Comparison of ENCODE assay signal across 25 cellular contexts in genomic region chr5:170612256-170612656, GRCh38.
DNase-seq lines count a peak whose midpoint lies in the region; TF ChIP-seq lines count a peak whose summit lies in the region.
"Had no signal": no experiment of that assay in that cellular context is flagged by ENCODE, and none has a peak within 500 bp of the region (broad histone marks: within the 10 kb centered on the region; RNA-seq: fewer than 3 reads in every experiment).

No MANE protein-coding gene starts in this region.

- H4K8ac ChIP-seq in mesenchymal stem cell (ENCODE audit: low read length) = no peak overlapping the region

- no peak overlapping the region for H2BK12ac ChIP-seq in mesenchymal stem cell (ENCODE audit: low read length in 2 of 2)

- in situ Hi-C loops in HAP-1 (cut with MboI; ENCODE audit: low sequenced_read_pairs) = loop anchor here (25.0 kb wide), 1 partner anchor 500 kb away; the partner anchor contains the start of gene FOXI1

- no peak overlapping the region for H3K4me2 ChIP-seq in mesenchymal stem cell (ENCODE audit: low read length, poor library complexity, severe bottlenecking)
- H3K4me2 ChIP-seq in hepatocyte = no peak overlapping the region

- intact Hi-C loops in CD14-positive monocyte (cut with micrococcal nuclease) = no loop called here

- H3K27ac Mint-ChIP-seq in CD14-positive monocyte = peak overlapping the region in 1 of 7 donors; percentile 35
- H3K27ac Mint-ChIP-seq: activated CD8-positive, alpha-beta T cell treated with anti-CD3 and anti-CD28 coated beads for 36 hours; activated naive CD8-positive, alpha-beta T cell treated with anti-CD3 and anti-CD28 coated beads, Interleukin-2, amount 10 ng/mL, durations not matched to agents 7 days and 5 days; CD4-positive, alpha-beta memory T cell; dendritic cell treated with granulocyte-macrophage colony-stimulating factor and Interleukin-4, amounts not matched to agents 40 ng/mL and 50 ng/mL, for 4 days; stimulated activated effector memory CD8-positive, alpha-beta T cell treated with anti-CD3 and anti-CD28 coated beads, Interleukin-12 subunit alpha, Interleukin-12 subunit beta, amount 100 ng/mL, for 72 hours had no signal

- H4K20me1 ChIP-seq in hepatocyte (ENCODE audit: insufficient read depth, poor library complexity, severe bottlenecking) = no peaks in the 10 kb centered on the region

- WGBS in mesenchymal stem cell = 55% methylated on average over 5 of the region's 5 CpGs
- 60% methylated on average over 5 of the region's 5 CpGs for WGBS in hepatocyte (ENCODE audit: low lambda C conversion rate, missing lambda C conversion rate)

- no peak overlapping the region for H2BK5ac ChIP-seq in mesenchymal stem cell (ENCODE audit: low read depth, low read length, poor library complexity, severe bottlenecking)

- H3K36me3 Mint-ChIP-seq in CD14-positive monocyte = no peaks in the 10 kb centered on the region
- H3K36me3 Mint-ChIP-seq: activated naive CD8-positive, alpha-beta T cell treated with anti-CD3 and anti-CD28 coated beads, Interleukin-2, amount 10 ng/mL, durations not matched to agents 7 days and 5 days; CD4-positive, alpha-beta memory T cell; stimulated activated effector memory CD8-positive, alpha-beta T cell treated with anti-CD3 and anti-CD28 coated beads, Interleukin-12 subunit alpha, Interleukin-12 subunit beta, amount 100 ng/mL, for 72 hours had no signal

- H2BK15ac ChIP-seq in mesenchymal stem cell (ENCODE audit: low read depth, poor library complexity, severe bottlenecking) = peak overlapping the region; percentile 53

- H3K9me3 ChIP-seq in NT2/D1 (ENCODE audit: insufficient read depth, low read length) (no peaks in the 10 kb centered on the region), mesenchymal stem cell (ENCODE audit: control insufficient read depth, low read length) (no peaks in the 10 kb centered on the region), HAP-1 (no peaks in the 10 kb centered on the region), hepatocyte (ENCODE audit: low read depth) (no peaks in the 10 kb centered on the region)
- H3K9me3 ChIP-seq: psoas muscle, SJSA1 had no signal

- H3K27ac ChIP-seq in mesenchymal stem cell (ENCODE audit: low read length, poor library complexity, severe bottlenecking) (no peak overlapping the region), hepatocyte (no peak overlapping the region)
- H3K27ac ChIP-seq: psoas muscle, SJSA1 had no signal

- H3K14ac ChIP-seq in mesenchymal stem cell (ENCODE audit: low read length in 2 of 2) = no peak overlapping the region

- H3K9me3 Mint-ChIP-seq in CD14-positive monocyte = no peaks in the 10 kb centered on the region
- H3K9me3 Mint-ChIP-seq: activated CD8-positive, alpha-beta T cell treated with anti-CD3 and anti-CD28 coated beads for 36 hours; activated naive CD8-positive, alpha-beta T cell treated with anti-CD3 and anti-CD28 coated beads, Interleukin-2, amount 10 ng/mL, durations not matched to agents 7 days and 5 days; CD4-positive, alpha-beta memory T cell; dendritic cell treated with granulocyte-macrophage colony-stimulating factor and Interleukin-4, amounts not matched to agents 40 ng/mL and 50 ng/mL, for 4 days; stimulated activated effector memory CD8-positive, alpha-beta T cell treated with anti-CD3 and anti-CD28 coated beads, Interleukin-12 subunit alpha, Interleukin-12 subunit beta, amount 100 ng/mL, for 72 hours had no signal

- H3K36me3 ChIP-seq in NT2/D1 (ENCODE audit: insufficient read depth, insufficient read length, low read length) = no peaks in the 10 kb centered on the region
- H3K36me3 ChIP-seq in mesenchymal stem cell (ENCODE audit: control insufficient read depth in 1 of 2, insufficient read depth in 2 of 2, low read depth in 1 of 2, low read length in 2 of 2) = peaks cover 0 to 25% of the 10 kb centered on the region in 2 experiments
- no peaks in the 10 kb centered on the region for H3K36me3 ChIP-seq in HAP-1 (replicated peaks)
- no peaks in the 10 kb centered on the region for H3K36me3 ChIP-seq in hepatocyte (replicated peaks; ENCODE audit: insufficient read depth, low read depth)
- H3K36me3 ChIP-seq: SJSA1 had no signal

- H2AFZ ChIP-seq in mesenchymal stem cell (ENCODE audit: low read depth, low read length) = no peak overlapping the region
- no peak overlapping the region for H2AFZ ChIP-seq in hepatocyte

- H3K4ac ChIP-seq in mesenchymal stem cell (ENCODE audit: low read depth in 1 of 2, low read length in 2 of 2) = no peak overlapping the region

- TF ChIP-seq CTCF in hepatocyte (IDR thresholded peaks at IDR 0.05; ENCODE audit: poor library complexity) (no peak), CD14-positive monocyte (IDR thresholded peaks at IDR 0.05) (no peak)

- H3K79me2 ChIP-seq in hepatocyte = no peaks in the 10 kb centered on the region

- H3K9me2 ChIP-seq in hepatocyte (replicated peaks; ENCODE audit: insufficient read depth) = no peaks in the 10 kb centered on the region

- H3K4me3 ChIP-seq in NT2/D1 (ENCODE audit: insufficient read length, low read depth) (no peak overlapping the region), mesenchymal stem cell (ENCODE audit: insufficient read depth in 1 of 2, low read depth in 1 of 2, low read length in 2 of 2) (no peak overlapping the region), HAP-1 (no peak overlapping the region), hepatocyte (no peak overlapping the region)
- H3K4me3 ChIP-seq: psoas muscle, SJSA1 had no signal

- no peak overlapping the region for H3K23ac ChIP-seq in mesenchymal stem cell (ENCODE audit: low read length in 2 of 2)

- peak in 2 of 3 experiments; percentile 49 to 86 for DNase-seq in NCI-H1417 (lab: John Stamatoyannopoulos, UW)
- no peak for DNase-seq in NCI-H1417 treated with DMSO at 0.1 percent for 48 hours (lab: John Stamatoyannopoulos, UW)
- peak; percentile 58 for DNase-seq in NCI-H1092 treated with DMSO at 0.1 percent for 48 hours (lab: John Stamatoyannopoulos, UW)
- peak; percentile 81 for DNase-seq in NT2/D1 (ENCODE audit: low read depth, low spot score)
- DNase-seq in mesenchymal stem cell = no peak
- no peak for DNase-seq in HAP-1 (ENCODE audit: low spot score in 2 of 2)
- no peak for DNase-seq in hepatocyte (ENCODE audit: low spot score)
- DNase-seq in CD14-positive monocyte (ENCODE audit: low spot score) = no peak
- DNase-seq: 8988T; activated CD4-positive, CD25-positive, alpha-beta regulatory T cell treated with anti-CD3 and anti-CD28 coated beads, Interleukin-2, amount 50 U/mL, for 72 hours; activated CD8-positive, alpha-beta T cell treated with anti-CD3 and anti-CD28 coated beads for 36 hours; activated effector memory CD4-positive, alpha-beta T cell treated with anti-CD3 and anti-CD28 coated beads, Interleukin-2, amount 50 U/mL, for 16 hours; activated naive CD8-positive, alpha-beta T cell treated with anti-CD3 and anti-CD28 coated beads, Interleukin-2, amount 10 ng/mL, durations not matched to agents 7 days and 5 days; CD4-positive, alpha-beta memory T cell; central memory CD4-positive, alpha-beta T cell; DMS153; GDM1; IMR-90; left colon; NCI-H1930; nucleus accumbens; psoas muscle had no signal

- no peak overlapping the region for H3K4me3 Mint-ChIP-seq in CD14-positive monocyte
- H3K4me3 Mint-ChIP-seq: activated CD8-positive, alpha-beta T cell treated with anti-CD3 and anti-CD28 coated beads for 36 hours; activated naive CD8-positive, alpha-beta T cell treated with anti-CD3 and anti-CD28 coated beads, Interleukin-2, amount 10 ng/mL, durations not matched to agents 7 days and 5 days; CD4-positive, alpha-beta memory T cell; dendritic cell treated with granulocyte-macrophage colony-stimulating factor and Interleukin-4, amounts not matched to agents 40 ng/mL and 50 ng/mL, for 4 days; stimulated activated effector memory CD8-positive, alpha-beta T cell treated with anti-CD3 and anti-CD28 coated beads, Interleukin-12 subunit alpha, Interleukin-12 subunit beta, amount 100 ng/mL, for 72 hours had no signal

- H2BK120ac ChIP-seq in mesenchymal stem cell (ENCODE audit: low read depth, low read length) = no peak overlapping the region

- H4K91ac ChIP-seq in mesenchymal stem cell (ENCODE audit: low read length) = no peak overlapping the region

- peaks cover 2 to 5% (median 3%) of the 10 kb centered on the region in 3 donors for H3K27me3 Mint-ChIP-seq in CD14-positive monocyte (ENCODE audit: low read depth in 3 of 3)

- peaks cover 16% of the 10 kb centered on the region for H3K4me1 ChIP-seq in NT2/D1 (ENCODE audit: insufficient read depth, insufficient read length)
- H3K4me1 ChIP-seq in mesenchymal stem cell (ENCODE audit: control insufficient read depth, insufficient read depth, low read depth, low read length) = peaks cover 7% of the 10 kb centered on the region
- no peaks in the 10 kb centered on the region for H3K4me1 ChIP-seq in HAP-1
- H3K4me1 ChIP-seq in hepatocyte (ENCODE audit: insufficient read depth) = no peaks in the 10 kb centered on the region
- H3K4me1 ChIP-seq: psoas muscle had no signal

- H3K27me3 ChIP-seq in NT2/D1 (ENCODE audit: insufficient read depth, insufficient read length) = peaks cover 84% of the 10 kb centered on the region
- H3K27me3 ChIP-seq in mesenchymal stem cell (ENCODE audit: control insufficient read depth in 1 of 2, insufficient read depth in 1 of 2, low read length in 2 of 2) = peaks cover 0 to 50% of the 10 kb centered on the region in 2 experiments
- no peaks in the 10 kb centered on the region for H3K27me3 ChIP-seq in HAP-1 (ENCODE audit: low read depth)
- H3K27me3 ChIP-seq in hepatocyte = peaks cover 8% of the 10 kb centered on the region
- H3K27me3 ChIP-seq: SJSA1 had no signal

- no peak overlapping the region for H2AK5ac ChIP-seq in mesenchymal stem cell (ENCODE audit: low read length, severe bottlenecking)

- H3K18ac ChIP-seq in mesenchymal stem cell (ENCODE audit: low read depth in 1 of 2, low read length in 2 of 2) = no peak overlapping the region

- H3K9ac ChIP-seq in NT2/D1 (ENCODE audit: insufficient read length, low read depth) (no peak overlapping the region), mesenchymal stem cell (ENCODE audit: low read length) (no peak overlapping the region)

- peaks cover 8% of the 10 kb centered on the region for H3K79me1 ChIP-seq in mesenchymal stem cell (replicated peaks; ENCODE audit: low read length, poor library complexity, severe bottlenecking)

- H3K4me1 Mint-ChIP-seq in CD14-positive monocyte = no peaks in the 10 kb centered on the region
- H3K4me1 Mint-ChIP-seq: activated naive CD8-positive, alpha-beta T cell treated with anti-CD3 and anti-CD28 coated beads, Interleukin-2, amount 10 ng/mL, durations not matched to agents 7 days and 5 days; CD4-positive, alpha-beta memory T cell; stimulated activated effector memory CD8-positive, alpha-beta T cell treated with anti-CD3 and anti-CD28 coated beads, Interleukin-12 subunit alpha, Interleukin-12 subunit beta, amount 100 ng/mL, for 72 hours had no signal

Comparison
In these comparisons a context has a peak if more than half of its experiments do, and no peak if none do; other contexts are left out.
1. DNase-seq: peak in NCI-H1417 (2 of 3), NCI-H1092 treated with DMSO at 0.1 percent for 48 hours (single experiment) and NT2/D1 (single experiment); none in NCI-H1417 treated with DMSO at 0.1 percent for 48 hours (single experiment), mesenchymal stem cell (single experiment), HAP-1 (0 of 2), hepatocyte (single experiment) and CD14-positive monocyte (single experiment).